Comparison of ENCODE assay signal across 8 cellular contexts in genomic region chr7:152313879-152314604, GRCh38.
A peak's percentile ranks its signal among the peaks of the same experiment; 100 is the strongest.
DNase-seq lines count a peak whose midpoint lies in the region; ATAC-seq and TF ChIP-seq lines count a peak whose summit lies in the region.

No MANE protein-coding gene starts in this region.

- no peaks in the 10 kb centered on the region for H3K27me3 Mint-ChIP-seq in activated naive CD4-positive, alpha-beta T cell treated with anti-CD3 and anti-CD28 coated beads, Interleukin-2, amount 50 U/mL, for 24 hours
- no peaks in the 10 kb centered on the region for H3K27me3 Mint-ChIP-seq in activated naive CD4-positive, alpha-beta T cell treated with anti-CD3 and anti-CD28 coated beads for 36 hours (ENCODE audit: low read depth)

- CTCF ChIA-PET in activated naive CD4-positive, alpha-beta T cell treated with anti-CD3 and anti-CD28 coated beads for 36 hours (lab: Charles Lee): interaction anchor here (0.6 kb wide), 1 partner anchor 120 kb away, joined by 3 read pairs; no protein-coding TSS in a partner anchor

- H3K4me1 Mint-ChIP-seq in activated naive CD4-positive, alpha-beta T cell treated with anti-CD3 and anti-CD28 coated beads, Interleukin-2, amount 50 U/mL, for 24 hours: peaks cover 52% of the 10 kb centered on the region
- H3K4me1 Mint-ChIP-seq in activated naive CD4-positive, alpha-beta T cell treated with anti-CD3 and anti-CD28 coated beads for 36 hours (ENCODE audit: low read depth): peaks cover 28% of the 10 kb centered on the region

- H3K36me3 ChIP-seq in left lung: peaks cover 0 to 19% of the 10 kb centered on the region in 2 donors

- no peak for TF ChIP-seq CTCF in astrocyte of the spinal cord (IDR thresholded peaks at IDR 0.05; ENCODE audit: low read depth, low read length)
- no peak for TF ChIP-seq CTCF in left lung (IDR thresholded peaks at IDR 0.05)

- no peak overlapping the region for H3K4me3 ChIP-seq in astrocyte of the spinal cord (ENCODE audit: low read depth, low read length)
- peak overlapping the region in 1 of 2 donors; percentile 5 for H3K4me3 ChIP-seq in left lung

- peaks cover 5% of the 10 kb centered on the region for H3K36me3 Mint-ChIP-seq in activated naive CD4-positive, alpha-beta T cell treated with anti-CD3 and anti-CD28 coated beads, Interleukin-2, amount 50 U/mL, for 24 hours
- peaks cover 10% of the 10 kb centered on the region for H3K36me3 Mint-ChIP-seq in activated naive CD4-positive, alpha-beta T cell treated with anti-CD3 and anti-CD28 coated beads for 36 hours (ENCODE audit: low read depth)

- H3K4me3 Mint-ChIP-seq in activated naive CD4-positive, alpha-beta T cell treated with anti-CD3 and anti-CD28 coated beads, Interleukin-2, amount 50 U/mL, for 24 hours: peak overlapping the region; percentile 53
- no peak overlapping the region for H3K4me3 Mint-ChIP-seq in activated naive CD4-positive, alpha-beta T cell treated with anti-CD3 and anti-CD28 coated beads for 36 hours

- no peak for DNase-seq in activated naive CD4-positive, alpha-beta T cell treated with anti-CD3 and anti-CD28 coated beads for 36 hours
- DNase-seq in NCI-H2227 (lab: John Stamatoyannopoulos, UW; ENCODE audit: unreplicated experiment) (peak; percentile 59), astrocyte of the spinal cord (ENCODE audit: low read depth, low spot score) (peak; percentile 85), left lung (no peak), KG1 (lab: John Stamatoyannopoulos, UW) (no peak)

- peaks cover 10 to 30% of the 10 kb centered on the region in 2 donors for H3K4me1 ChIP-seq in left lung

- peak overlapping the region in 1 of 2 donors; percentile 54 for H3K27ac ChIP-seq in left lung

- H3K27me3 ChIP-seq in left lung: no peaks in the 10 kb centered on the region

- intact Hi-C loops in activated naive CD4-positive, alpha-beta T cell treated with anti-CD3 and anti-CD28 coated beads for 36 hours (cut with micrococcal nuclease): no loop called here
- intact Hi-C loops in left lung (cut with DNase I): no loop called here

- no peaks in the 10 kb centered on the region for H3K9me3 ChIP-seq in left lung

- peak overlapping the region; percentile 3 for H3K27ac Mint-ChIP-seq in activated naive CD4-positive, alpha-beta T cell treated with anti-CD3 and anti-CD28 coated beads, Interleukin-2, amount 50 U/mL, for 24 hours
- no peak overlapping the region for H3K27ac Mint-ChIP-seq in activated naive CD4-positive, alpha-beta T cell treated with anti-CD3 and anti-CD28 coated beads for 36 hours

- ATAC-seq in left lung: peak; percentile 68
- no peak for ATAC-seq in HG02970 (IDR thresholded peaks at IDR 0.05; ENCODE audit: low FRiP score, unreplicated experiment)
- ATAC-seq in HG03045 (IDR thresholded peaks at IDR 0.05; ENCODE audit: unreplicated experiment): no peak

- in situ Hi-C loops in astrocyte of the spinal cord (cut with HindIII; ENCODE audit: low sequenced_read_pairs): no loop called here

- H3K9me3 Mint-ChIP-seq in activated naive CD4-positive, alpha-beta T cell treated with anti-CD3 and anti-CD28 coated beads, Interleukin-2, amount 50 U/mL, for 24 hours: no peaks in the 10 kb centered on the region
- H3K9me3 Mint-ChIP-seq in activated naive CD4-positive, alpha-beta T cell treated with anti-CD3 and anti-CD28 coated beads for 36 hours: no peaks in the 10 kb centered on the region

Comparison
In these comparisons a context has a peak if more than half of its experiments do, and no peak if none do; other contexts are left out.
1. DNase-seq: peak in NCI-H2227 (single experiment) and astrocyte of the spinal cord (single experiment); none in activated naive CD4-positive, alpha-beta T cell treated with anti-CD3 and anti-CD28 coated beads for 36 hours (single experiment), left lung (0 of 2) and KG1 (single experiment).